In genomic region chr3:27542469-27542868, GRCh38 we compare ENCODE assay signal across 18 cellular contexts. TPM values are rescaled to one million over a fixed set of nuclear protein-coding genes. Genes with fewer than 3 reads are reported as not detected.
DNase-seq lines count a peak whose midpoint lies in the region; ATAC-seq, FAIRE-seq and TF ChIP-seq lines count a peak whose summit lies in the region.
"Had no signal": no experiment of that assay in that cellular context is flagged by ENCODE, and none has a peak within 500 bp of the region (broad histone marks: within the 10 kb centered on the region; RNA-seq: fewer than 3 reads in every experiment).

No MANE protein-coding gene starts in this region.

- H3K79me1 ChIP-seq in IMR-90 (ENCODE audit: low read depth in 1 of 2, low read length in 2 of 2), result peaks cover 0 to 4% of the 10 kb centered on the region in 2 experiments; a peak in 1 of 4 replicates

- H3K9me1 ChIP-seq in IMR-90 (ENCODE audit: insufficient read depth, low read length), result peaks cover 5% of the 10 kb centered on the region; the same call in 1 of the 2 replicates
- H3K9me1 ChIP-seq in keratinocyte (ENCODE audit: control insufficient read depth, extremely low read depth, insufficient read depth, low read length), result no peaks in the 10 kb centered on the region

- H3K14ac ChIP-seq in IMR-90 (replicated peaks; ENCODE audit: low read depth, low read length), result 0 out of 2 replicates have a peak overlapping the region, but pooled peaks have one; percentile 63

- H2AK9ac ChIP-seq in IMR-90 (replicated peaks; ENCODE audit: low read depth, low read length, poor library complexity), result no peak overlapping the region

- H2BK15ac ChIP-seq in IMR-90 (ENCODE audit: low read depth, low read length), result peak overlapping the region; percentile 85; the same call in 2 of the 3 replicates

- H4K8ac ChIP-seq in IMR-90 (ENCODE audit: low read depth in 2 of 2, low read length in 2 of 2), result peak overlapping the region; percentile 19 to 26; a peak in 2 of 4 replicates

- no peaks in the 10 kb centered on the region for H4K20me1 ChIP-seq in IMR-90 (ENCODE audit: insufficient read depth, low read length)
- no peaks in the 10 kb centered on the region for H4K20me1 ChIP-seq in keratinocyte (ENCODE audit: control insufficient read depth, extremely low read depth, insufficient read depth, low read length)

- intact Hi-C loops in IMR-90 (cut with micrococcal nuclease), result no loop called here
- intact Hi-C loops in dendritic cell treated with granulocyte-macrophage colony-stimulating factor and Interleukin-4, amounts not matched to agents 40 ng/mL and 50 ng/mL, for 4 days (cut with micrococcal nuclease), result no loop called here

- ATAC-seq in IMR-90 (ENCODE audit: low read depth), result no peak
- ATAC-seq in GM21825 (IDR thresholded peaks at IDR 0.05; ENCODE audit: unreplicated experiment), result no peak
- ATAC-seq in HG03432 (IDR thresholded peaks at IDR 0.05; ENCODE audit: unreplicated experiment), result no peak
- ATAC-seq in T-cell (replicated peaks in 1 of 4), result no peak
- ATAC-seq: HepG2 had no signal

- POLR2A ChIA-PET in IMR-90 (lab: Charles Lee; ENCODE audit: unreplicated experiment) (no interaction called here), T-cell (lab: Charles Lee) (no interaction called here)

- BruUV-seq in IMR-90 (replicated peaks; lab: Mats Ljungman, UMichigan), result no TSS peak

- FAIRE-seq in keratinocyte (lab: Jason Lieb, UNC), result peak; percentile 60
- FAIRE-seq: HepG2 had no signal

- H3K4me1 Mint-ChIP-seq in dendritic cell treated with granulocyte-macrophage colony-stimulating factor and Interleukin-4, amounts not matched to agents 40 ng/mL and 50 ng/mL, for 4 days (ENCODE audit: low read depth), result peaks cover 47% of the 10 kb centered on the region
- H3K4me1 Mint-ChIP-seq in T-cell, result no peaks in the 10 kb centered on the region

- peak overlapping the region; percentile 50 for H2BK20ac ChIP-seq in IMR-90 (ENCODE audit: low read depth, low read length)

- H3K27ac Mint-ChIP-seq in dendritic cell treated with granulocyte-macrophage colony-stimulating factor and Interleukin-4, amounts not matched to agents 40 ng/mL and 50 ng/mL, for 4 days, result peak overlapping the region; percentile 25
- H3K27ac Mint-ChIP-seq in T-cell, result no peak overlapping the region

- TF ChIP-seq POLR2A in IMR-90 (IDR thresholded peaks at IDR 0.05; ENCODE audit: low read depth, low read length), result no peak

- dilution Hi-C loops in IMR-90 (cut with HindIII; ENCODE audit: low sequenced_read_pairs, unreplicated experiment), result no loop called here
- dilution Hi-C loops in keratinocyte (cut with MboI; ENCODE audit: extremely low pct_ligation_motif_present, low sequenced_read_pairs), result no loop called here

- peak overlapping the region; percentile 75 for H3K4ac ChIP-seq in IMR-90 (ENCODE audit: low read depth, low read length)

- H3K27me3 Mint-ChIP-seq in dendritic cell treated with granulocyte-macrophage colony-stimulating factor and Interleukin-4, amounts not matched to agents 40 ng/mL and 50 ng/mL, for 4 days, result no peaks in the 10 kb centered on the region
- H3K27me3 Mint-ChIP-seq in T-cell, result peaks cover 0 to 3% of the 10 kb centered on the region in 2 donors
- H3K27me3 Mint-ChIP-seq: CD4-positive, alpha-beta memory T cell had no signal

- peak overlapping the region; percentile 48 for H2BK120ac ChIP-seq in IMR-90 (ENCODE audit: low read depth, low read length)

- H3K4me1 ChIP-seq in IMR-90 (ENCODE audit: control insufficient read depth, insufficient read depth, low read length) (peaks cover 2% of the 10 kb centered on the region; the same call in 1 of the 2 replicates), keratinocyte (ENCODE audit: control insufficient read depth, extremely low read depth, insufficient read depth, low read length) (peaks cover 30% of the 10 kb centered on the region)
- H3K4me1 ChIP-seq: BE2C had no signal

- H3K56ac ChIP-seq in IMR-90 (ENCODE audit: extremely low read depth, insufficient read depth, low read length), result no peak overlapping the region

- H3K36me3 ChIP-seq in IMR-90 (ENCODE audit: control insufficient read depth, insufficient read depth, low read length) (no peaks in the 10 kb centered on the region), keratinocyte (ENCODE audit: control insufficient read depth in 2 of 2, extremely low read depth in 1 of 2, insufficient read depth in 2 of 2, low read length in 2 of 2) (no peaks in the 10 kb centered on the region)
- H3K36me3 ChIP-seq: BE2C had no signal

- H3K4me2 ChIP-seq in IMR-90 (ENCODE audit: low read depth, low read length), result no peak overlapping the region
- no peak overlapping the region for H3K4me2 ChIP-seq in keratinocyte (ENCODE audit: control insufficient read depth, extremely low read depth, insufficient read depth, low read depth, low read length)

- TF ChIP-seq CTCF in IMR-90 (conservative IDR thresholded peaks at IDR 0.05; ENCODE audit: low read depth, low read length), result no peak
- no peak for TF ChIP-seq CTCF in keratinocyte (optimal IDR thresholded peaks at IDR 0.05 in 1 of 3, IDR thresholded peaks at IDR 0.05 in 1 of 3, conservative IDR thresholded peaks at IDR 0.05 in 1 of 3; ENCODE audit: extremely low read depth in 1 of 3, insufficient read depth in 2 of 3, low read length in 3 of 3)

- H3K23ac ChIP-seq in IMR-90 (ENCODE audit: low read depth, low read length), result no peak overlapping the region

- CTCF ChIA-PET in IMR-90 (lab: Yijun Ruan, JAX) (interaction anchor here (0.8 kb wide), 1 partner anchor 169 kb away, joined by 3 read pairs; no protein-coding TSS in a partner anchor), T-cell (lab: Charles Lee) (no interaction called here)

- no peaks in the 10 kb centered on the region for H3K27me3 ChIP-seq in IMR-90 (ENCODE audit: control insufficient read depth, insufficient read depth, low read length)
- H3K27me3 ChIP-seq in keratinocyte (ENCODE audit: control insufficient read depth, extremely low read depth, insufficient read depth, low read length), result no peaks in the 10 kb centered on the region
- H3K27me3 ChIP-seq: BE2C had no signal

- H3K9ac ChIP-seq in IMR-90 (ENCODE audit: low read depth, low read length) (no peak overlapping the region), keratinocyte (ENCODE audit: control insufficient read depth, extremely low read depth, insufficient read depth, low read length) (no peak overlapping the region)

- H3K27ac ChIP-seq in IMR-90 (ENCODE audit: insufficient read depth, low read length), result no peak overlapping the region
- no peak overlapping the region for H3K27ac ChIP-seq in keratinocyte (ENCODE audit: control insufficient read depth, insufficient read depth, low read length)

- no peak for TF ChIP-seq RAD21 in IMR-90 (IDR thresholded peaks at IDR 0.05; ENCODE audit: low read length)

- H4K91ac ChIP-seq in IMR-90 (ENCODE audit: insufficient read depth, low read depth, low read length), result peak overlapping the region; percentile 80

- no peak overlapping the region for H4K5ac ChIP-seq in IMR-90 (ENCODE audit: low read depth, low read length)

- no peak overlapping the region for H3K4me3 ChIP-seq in IMR-90 (ENCODE audit: insufficient read depth, low read depth, low read length)
- H3K4me3 ChIP-seq in keratinocyte (ENCODE audit: control insufficient read depth in 2 of 3, extremely low read depth in 1 of 3, insufficient read depth in 2 of 3, low read depth in 1 of 3, low read length in 3 of 3), result no peak overlapping the region

- no peaks in the 10 kb centered on the region for H3K79me2 ChIP-seq in keratinocyte (ENCODE audit: control insufficient read depth, insufficient read depth, low read length)

- in situ Hi-C loops in IMR-90 (cut with MboI; ENCODE audit: low sequenced_read_pairs), result no loop called here

- DNase-seq in IMR-90 (no peak), keratinocyte (ENCODE audit: low read depth, low spot score) (no peak), renal cortical epithelial cell (ENCODE audit: low read depth) (peak; percentile 50), T-cell (no peak), germinal center (ENCODE audit: low spot score) (no peak)
- DNase-seq: BE2C; CD4-positive, alpha-beta memory T cell; GOT3; Kasumi-1; NCI-H1417; NCI-H1930; NCI-H2171 treated with DMSO at 0.1 percent for 48 hours; NCI-H510A treated with DMSO at 0.1 percent for 48 hours; SIG-M5 had no signal

- H3K9me3 Mint-ChIP-seq in dendritic cell treated with granulocyte-macrophage colony-stimulating factor and Interleukin-4, amounts not matched to agents 40 ng/mL and 50 ng/mL, for 4 days, result no peaks in the 10 kb centered on the region
- H3K9me3 Mint-ChIP-seq in T-cell, result no peaks in the 10 kb centered on the region
- H3K9me3 Mint-ChIP-seq: CD4-positive, alpha-beta memory T cell had no signal

- no peak overlapping the region for H3K4me3 Mint-ChIP-seq in dendritic cell treated with granulocyte-macrophage colony-stimulating factor and Interleukin-4, amounts not matched to agents 40 ng/mL and 50 ng/mL, for 4 days
- H3K4me3 Mint-ChIP-seq in T-cell, result no peak overlapping the region
- H3K4me3 Mint-ChIP-seq: CD4-positive, alpha-beta memory T cell had no signal

- H2BK5ac ChIP-seq in IMR-90 (ENCODE audit: low read depth, low read length, poor library complexity, severe bottlenecking), result no peak overlapping the region

- WGBS in IMR-90 (ENCODE audit: extremely low coverage in 2 of 2, insufficient read length in 1 of 2), 2 experiments, result 89% methylated on average over 3 of the region's 5 CpGs; no CpG with 5 or more reads in 1 of the 2 experiments

- no peaks in the 10 kb centered on the region for H3K36me3 Mint-ChIP-seq in dendritic cell treated with granulocyte-macrophage colony-stimulating factor and Interleukin-4, amounts not matched to agents 40 ng/mL and 50 ng/mL, for 4 days (ENCODE audit: low read depth)
- no peaks in the 10 kb centered on the region for H3K36me3 Mint-ChIP-seq in T-cell
- H3K36me3 Mint-ChIP-seq: CD4-positive, alpha-beta memory T cell had no signal

- no peaks in the 10 kb centered on the region for H3K9me3 ChIP-seq in IMR-90 (ENCODE audit: control insufficient read depth, insufficient read depth, low read length)
- H3K9me3 ChIP-seq in keratinocyte (ENCODE audit: control insufficient read depth, low read depth, low read length), result no peaks in the 10 kb centered on the region
- H3K9me3 ChIP-seq: BE2C had no signal

- H2AK5ac ChIP-seq in IMR-90 (ENCODE audit: low read depth, low read length), result peak overlapping the region; percentile 71

- H3K18ac ChIP-seq in IMR-90 (ENCODE audit: low read depth, low read length), result peak overlapping the region; percentile 43; the same call in 1 of the 2 replicates

- H2AFZ ChIP-seq in IMR-90 (replicated peaks; ENCODE audit: low read length, poor library complexity) (no peak overlapping the region), keratinocyte (ENCODE audit: control insufficient read depth, low read length) (peak overlapping the region; percentile 51)

RNA-seq across cellular contexts. Expression of gene SLC4A7, which starts 58.3 kb away (rescaled TPM):
- total RNA-seq in IMR-90 (2012; rRNA removed), result 50.4 and 86.7 TPM in 2 replicates
- 13.8 and 17.7 TPM in 2 replicates for polyA plus RNA-seq in IMR-90 (2012; rRNA removed)
- polyA plus RNA-seq in IMR-90 (2012; cell fraction: cytosol; rRNA removed), result 1.9 and 2.5 TPM in 2 replicates
- 14.8 and 59.8 TPM in 2 replicates for polyA plus RNA-seq in IMR-90 (2012; cell fraction: nucleus; rRNA removed; ENCODE audit: low replicate concordance)
- polyA plus RNA-seq in keratinocyte, result 13.6 to 28.5 TPM (median 18.8 TPM) in 3 replicates
- 169 TPM for polyA plus RNA-seq in keratinocyte (2011; ENCODE audit: low read depth)
- 3.2 and 7.2 TPM in 2 replicates for polyA plus RNA-seq in keratinocyte (2011; cell fraction: cytosol; rRNA removed)
- polyA plus RNA-seq in keratinocyte (2011; cell fraction: nucleus; rRNA removed), result 31.2 and 46.6 TPM in 2 replicates
- polyA plus RNA-seq in keratinocyte (2012; ENCODE audit: low replicate concordance), result 18.2 and 22.8 TPM in 2 replicates
- 10.4 to 73.2 TPM (median 35.3 TPM) in 3 replicates for polyA minus RNA-seq in keratinocyte
- 29.9 TPM for polyA minus RNA-seq in keratinocyte (2011; cell fraction: cytosol; rRNA and poly(A)+ RNA removed)
- 87.9 and 147 TPM in 2 replicates for polyA minus RNA-seq in keratinocyte (2011; cell fraction: nucleus; rRNA and poly(A)+ RNA removed)
- total RNA-seq in renal cortical epithelial cell, result 105 and 195 TPM in 2 replicates
- 10 to 100 TPM; 47.4 to 66.4 (median 55.5) TPM for total RNA-seq in T-cell
